ENCODE assay signal across 23 cellular contexts in genomic region chr16:73545713-73546112, GRCh38.
"Had no signal": no experiment of that assay in that cellular context is flagged by ENCODE, and none has a peak within 500 bp of the region (broad histone marks: within the 10 kb centered on the region; RNA-seq: fewer than 3 reads in every experiment).

No MANE protein-coding gene starts in this region.

- DNase-seq: activated CD4-positive, alpha-beta memory T cell treated with anti-CD3 and anti-CD28 coated beads, Interleukin-2, amount 10 ng/mL, durations not matched to agents 7 days and 5 days; activated CD4-positive, alpha-beta T cell treated with anti-CD3 and anti-CD28 coated beads, Interleukin-2, amount 10 ng/mL, durations not matched to agents 24 days and 14 days; activated effector memory CD4-positive, alpha-beta T cell treated with Interleukin-2 at 50 U/mL for 16 hours; activated naive CD4-positive, alpha-beta T cell treated with anti-CD3 and anti-CD28 coated beads for 36 hours; activated naive CD8-positive, alpha-beta T cell treated with anti-CD3 and anti-CD28 coated beads, Interleukin-2, amount 10 ng/mL, durations not matched to agents 7 days and 5 days; activated T-cell treated with anti-CD3 and anti-CD28 coated beads, Interleukin-2, amount 50 U/mL, for 72 hours; amniotic stem cell; colonic mucosa; dorsolateral prefrontal cortex; effector memory CD8-positive, alpha-beta T cell; heart left ventricle; left ventricle myocardium superior; mammary epithelial cell; posterior cingulate gyrus; stimulated activated CD4-positive, alpha-beta T cell treated with anti-CD3 and anti-CD28 coated beads, Interleukin-2, amount 100 ng/mL, for 48 hours; stimulated activated CD8-positive, alpha-beta memory T cell treated with anti-CD3 and anti-CD28 coated beads, Interleukin-4, amount 100 ng/mL, for 48 hours; stimulated activated naive CD4-positive, alpha-beta T cell; testis; trophoblast cell had no signal

- H3K27ac ChIP-seq: colonic mucosa, esophagus muscularis mucosa, gastroesophageal sphincter, heart left ventricle, testis, vagina, VCaP had no signal

- H3K36me3 ChIP-seq: colonic mucosa, esophagus muscularis mucosa, gastroesophageal sphincter, heart left ventricle, vagina had no signal

- H3K4me3 ChIP-seq: colonic mucosa, esophagus muscularis mucosa, gastroesophageal sphincter, heart left ventricle, testis, vagina had no signal

- H3K9me3 ChIP-seq: colonic mucosa, esophagus muscularis mucosa, gastroesophageal sphincter, heart left ventricle, testis, vagina had no signal

- H3K4me1 ChIP-seq: colonic mucosa, esophagus muscularis mucosa, gastroesophageal sphincter, testis, vagina had no signal
